In the genomic region with DNA sequence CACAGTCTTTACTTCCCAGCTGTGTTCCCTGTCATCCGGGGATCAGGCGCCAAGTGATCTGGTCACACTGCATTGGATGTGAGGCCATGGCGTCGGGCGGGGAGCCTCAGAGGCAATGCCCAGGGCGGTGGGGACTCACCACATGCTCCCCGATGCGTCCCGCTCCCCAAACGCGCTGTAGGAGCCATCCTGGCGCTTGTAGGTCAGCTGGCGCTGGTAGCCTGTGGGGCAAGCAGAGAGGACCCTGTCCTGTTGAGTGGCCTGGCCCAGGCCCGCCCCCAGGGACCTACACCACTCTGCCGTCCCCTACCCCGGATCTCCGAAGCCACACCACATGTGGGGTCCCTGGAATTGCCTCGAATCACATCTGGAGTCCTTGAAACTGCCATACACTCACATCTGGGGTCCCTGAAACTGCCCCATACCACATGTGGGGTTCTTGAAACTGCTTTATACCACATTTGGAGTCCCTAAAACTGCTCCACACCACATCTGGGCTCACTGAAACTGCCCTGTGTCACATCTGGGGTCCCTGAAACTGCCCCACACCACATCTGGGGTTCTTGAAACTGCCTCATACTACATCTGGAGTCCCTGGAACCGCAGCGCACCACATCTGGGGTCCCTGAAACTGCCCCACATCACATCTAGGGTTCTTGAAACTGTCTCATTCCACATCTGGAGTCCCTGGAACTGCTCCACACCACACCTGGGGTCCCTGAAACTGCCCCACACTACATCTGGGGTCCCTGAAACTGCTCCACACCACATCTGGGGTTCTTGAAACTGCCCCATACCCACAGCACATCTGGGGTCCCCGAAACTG, we compare ENCODE assay signal across 1 cellular context.
A peak's percentile ranks its signal among the peaks of the same experiment; 100 is the strongest.
TF ChIP-seq lines count a peak whose summit lies in the region.

No MANE protein-coding gene starts in this region.

TF ChIP-seq in K562, 482 proteins besides CTCF, POLR2A, EP300 and RAD21:
- TF ChIP-seq SRF (CRISPR knock-in tag; IDR thresholded peaks at IDR 0.05) (no peak), MAFG (tag; conservative IDR thresholded peaks at IDR 0.05) (no peak), TRIM28 (IDR thresholded peaks at IDR 0.05) (no peak), KLF16 (IDR thresholded peaks at IDR 0.05) (no peak), KAT2B (IDR thresholded peaks at IDR 0.05; ENCODE audit: low read depth, low read length) (no peak), ZNF830 (CRISPR knock-in tag; IDR thresholded peaks at IDR 0.05) (no peak), MTA3 (IDR thresholded peaks at IDR 0.05; ENCODE audit: borderline replicate concordance) (0 out of 2 replicates have a peak, but pooled peaks have one; percentile 22), ERF (CRISPR knock-in tag; IDR thresholded peaks at IDR 0.05) (no peak), NCOA6 (IDR thresholded peaks at IDR 0.05) (no peak), FOXM1 (IDR thresholded peaks at IDR 0.05; ENCODE audit: low read depth) (0 out of 2 replicates have a peak, but pooled peaks have one; percentile 33), FOXM1 (CRISPR knock-in tag; IDR thresholded peaks at IDR 0.05; ENCODE audit: low read depth) (no peak), ADNP (tag; IDR thresholded peaks at IDR 0.05) (0 out of 2 replicates have a peak, but pooled peaks have one; percentile 28), RBM25 (IDR thresholded peaks at IDR 0.05; ENCODE audit: low read depth, low read length, severe bottlenecking) (peak; percentile 89), FIP1L1 (IDR thresholded peaks at IDR 0.05; ENCODE audit: low read depth, low read length, poor library complexity, severe bottlenecking) (no peak), MIER1 (IDR thresholded peaks at IDR 0.05; ENCODE audit: low read depth) (peak; percentile 100), EGR1 (conservative IDR thresholded peaks at IDR 0.05) (peak; percentile 50; the same call in 1 of the 2 replicates), TRIM24 (IDR thresholded peaks at IDR 0.05) (peak; percentile 19 to 27; a peak in 1 of 4 replicates), ZNF707 (CRISPR knock-in tag; conservative IDR thresholded peaks at IDR 0.05) (no peak), NR2C2 (CRISPR knock-in tag; IDR thresholded peaks at IDR 0.05) (no peak), NR2C2 (tag; IDR thresholded peaks at IDR 0.05) (no peak), ZNF121 (CRISPR knock-in tag; conservative IDR thresholded peaks at IDR 0.05) (peak; percentile 19), KDM1A (IDR thresholded peaks at IDR 0.05) (peak; percentile 7 to 46; a peak in 2 of 4 replicates), PTBP1 (IDR thresholded peaks at IDR 0.05; ENCODE audit: low read depth, low read length) (peak; percentile 100), ZSCAN29 (IDR thresholded peaks at IDR 0.05) (peak; percentile 93), DACH1 (IDR thresholded peaks at IDR 0.05; ENCODE audit: partially characterized antibody) (peak; percentile 24), ZNF717 (CRISPR knock-in tag; IDR thresholded peaks at IDR 0.05) (no peak), PHF21A (IDR thresholded peaks at IDR 0.05; ENCODE audit: borderline replicate concordance, low read depth) (peak; percentile 98), HEY1 (CRISPR knock-in tag; IDR thresholded peaks at IDR 0.05; ENCODE audit: borderline replicate concordance) (no peak), BCOR (IDR thresholded peaks at IDR 0.05) (peak; percentile 60; the same call in 1 of the 2 replicates), NFYB (IDR thresholded peaks at IDR 0.05; ENCODE audit: extremely low read depth, insufficient read length) (no peak), SMARCA5 (IDR thresholded peaks at IDR 0.05) (peak; percentile 100), ZNF551 (CRISPR knock-in tag; IDR thresholded peaks at IDR 0.05) (no peak)
- TF ChIP-seq, protein P1, sequence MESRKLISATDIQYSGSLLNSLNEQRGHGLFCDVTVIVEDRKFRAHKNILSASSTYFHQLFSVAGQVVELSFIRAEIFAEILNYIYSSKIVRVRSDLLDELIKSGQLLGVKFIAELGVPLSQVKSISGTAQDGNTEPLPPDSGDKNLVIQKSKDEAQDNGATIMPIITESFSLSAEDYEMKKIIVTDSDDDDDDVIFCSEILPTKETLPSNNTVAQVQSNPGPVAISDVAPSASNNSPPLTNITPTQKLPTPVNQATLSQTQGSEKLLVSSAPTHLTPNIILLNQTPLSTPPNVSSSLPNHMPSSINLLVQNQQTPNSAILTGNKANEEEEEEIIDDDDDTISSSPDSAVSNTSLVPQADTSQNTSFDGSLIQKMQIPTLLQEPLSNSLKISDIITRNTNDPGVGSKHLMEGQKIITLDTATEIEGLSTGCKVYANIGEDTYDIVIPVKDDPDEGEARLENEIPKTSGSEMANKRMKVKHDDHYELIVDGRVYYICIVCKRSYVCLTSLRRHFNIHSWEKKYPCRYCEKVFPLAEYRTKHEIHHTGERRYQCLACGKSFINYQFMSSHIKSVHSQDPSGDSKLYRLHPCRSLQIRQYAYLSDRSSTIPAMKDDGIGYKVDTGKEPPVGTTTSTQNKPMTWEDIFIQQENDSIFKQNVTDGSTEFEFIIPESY (CRISPR knock-in tag; IDR thresholded peaks at IDR 0.05): peak; percentile 82
- TF ChIP-seq, protein P2, sequence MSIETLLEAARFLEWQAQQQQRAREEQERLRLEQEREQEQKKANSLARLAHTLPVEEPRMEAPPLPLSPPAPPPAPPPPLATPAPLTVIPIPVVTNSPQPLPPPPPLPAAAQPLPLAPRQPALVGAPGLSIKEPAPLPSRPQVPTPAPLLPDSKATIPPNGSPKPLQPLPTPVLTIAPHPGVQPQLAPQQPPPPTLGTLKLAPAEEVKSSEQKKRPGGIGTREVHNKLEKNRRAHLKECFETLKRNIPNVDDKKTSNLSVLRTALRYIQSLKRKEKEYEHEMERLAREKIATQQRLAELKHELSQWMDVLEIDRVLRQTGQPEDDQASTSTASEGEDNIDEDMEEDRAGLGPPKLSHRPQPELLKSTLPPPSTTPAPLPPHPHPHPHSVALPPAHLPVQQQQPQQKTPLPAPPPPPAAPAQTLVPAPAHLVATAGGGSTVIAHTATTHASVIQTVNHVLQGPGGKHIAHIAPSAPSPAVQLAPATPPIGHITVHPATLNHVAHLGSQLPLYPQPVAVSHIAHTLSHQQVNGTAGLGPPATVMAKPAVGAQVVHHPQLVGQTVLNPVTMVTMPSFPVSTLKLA (conservative IDR thresholded peaks at IDR 0.05): no peak
- TF ChIP-seq, protein P3, sequence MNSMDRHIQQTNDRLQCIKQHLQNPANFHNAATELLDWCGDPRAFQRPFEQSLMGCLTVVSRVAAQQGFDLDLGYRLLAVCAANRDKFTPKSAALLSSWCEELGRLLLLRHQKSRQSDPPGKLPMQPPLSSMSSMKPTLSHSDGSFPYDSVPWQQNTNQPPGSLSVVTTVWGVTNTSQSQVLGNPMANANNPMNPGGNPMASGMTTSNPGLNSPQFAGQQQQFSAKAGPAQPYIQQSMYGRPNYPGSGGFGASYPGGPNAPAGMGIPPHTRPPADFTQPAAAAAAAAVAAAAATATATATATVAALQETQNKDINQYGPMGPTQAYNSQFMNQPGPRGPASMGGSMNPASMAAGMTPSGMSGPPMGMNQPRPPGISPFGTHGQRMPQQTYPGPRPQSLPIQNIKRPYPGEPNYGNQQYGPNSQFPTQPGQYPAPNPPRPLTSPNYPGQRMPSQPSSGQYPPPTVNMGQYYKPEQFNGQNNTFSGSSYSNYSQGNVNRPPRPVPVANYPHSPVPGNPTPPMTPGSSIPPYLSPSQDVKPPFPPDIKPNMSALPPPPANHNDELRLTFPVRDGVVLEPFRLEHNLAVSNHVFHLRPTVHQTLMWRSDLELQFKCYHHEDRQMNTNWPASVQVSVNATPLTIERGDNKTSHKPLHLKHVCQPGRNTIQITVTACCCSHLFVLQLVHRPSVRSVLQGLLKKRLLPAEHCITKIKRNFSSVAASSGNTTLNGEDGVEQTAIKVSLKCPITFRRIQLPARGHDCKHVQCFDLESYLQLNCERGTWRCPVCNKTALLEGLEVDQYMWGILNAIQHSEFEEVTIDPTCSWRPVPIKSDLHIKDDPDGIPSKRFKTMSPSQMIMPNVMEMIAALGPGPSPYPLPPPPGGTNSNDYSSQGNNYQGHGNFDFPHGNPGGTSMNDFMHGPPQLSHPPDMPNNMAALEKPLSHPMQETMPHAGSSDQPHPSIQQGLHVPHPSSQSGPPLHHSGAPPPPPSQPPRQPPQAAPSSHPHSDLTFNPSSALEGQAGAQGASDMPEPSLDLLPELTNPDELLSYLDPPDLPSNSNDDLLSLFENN (IDR thresholded peaks at IDR 0.05; ENCODE audit: low read depth in 2 of 2, low read length in 2 of 2): 0 out of 4 replicates have a peak, but pooled peaks of 1 of the 2 experiments have one; percentile 6
- TF ChIP-seq, protein P4, sequence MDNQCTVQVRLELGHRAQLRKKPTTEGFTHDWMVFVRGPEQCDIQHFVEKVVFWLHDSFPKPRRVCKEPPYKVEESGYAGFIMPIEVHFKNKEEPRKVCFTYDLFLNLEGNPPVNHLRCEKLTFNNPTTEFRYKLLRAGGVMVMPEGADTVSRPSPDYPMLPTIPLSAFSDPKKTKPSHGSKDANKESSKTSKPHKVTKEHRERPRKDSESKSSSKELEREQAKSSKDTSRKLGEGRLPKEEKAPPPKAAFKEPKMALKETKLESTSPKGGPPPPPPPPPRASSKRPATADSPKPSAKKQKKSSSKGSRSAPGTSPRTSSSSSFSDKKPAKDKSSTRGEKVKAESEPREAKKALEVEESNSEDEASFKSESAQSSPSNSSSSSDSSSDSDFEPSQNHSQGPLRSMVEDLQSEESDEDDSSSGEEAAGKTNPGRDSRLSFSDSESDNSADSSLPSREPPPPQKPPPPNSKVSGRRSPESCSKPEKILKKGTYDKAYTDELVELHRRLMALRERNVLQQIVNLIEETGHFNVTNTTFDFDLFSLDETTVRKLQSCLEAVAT (IDR thresholded peaks at IDR 0.05): peak in 1 of 2 experiments; percentile 97; a peak in 2 of 4 replicates
- TF ChIP-seq, protein P5, sequence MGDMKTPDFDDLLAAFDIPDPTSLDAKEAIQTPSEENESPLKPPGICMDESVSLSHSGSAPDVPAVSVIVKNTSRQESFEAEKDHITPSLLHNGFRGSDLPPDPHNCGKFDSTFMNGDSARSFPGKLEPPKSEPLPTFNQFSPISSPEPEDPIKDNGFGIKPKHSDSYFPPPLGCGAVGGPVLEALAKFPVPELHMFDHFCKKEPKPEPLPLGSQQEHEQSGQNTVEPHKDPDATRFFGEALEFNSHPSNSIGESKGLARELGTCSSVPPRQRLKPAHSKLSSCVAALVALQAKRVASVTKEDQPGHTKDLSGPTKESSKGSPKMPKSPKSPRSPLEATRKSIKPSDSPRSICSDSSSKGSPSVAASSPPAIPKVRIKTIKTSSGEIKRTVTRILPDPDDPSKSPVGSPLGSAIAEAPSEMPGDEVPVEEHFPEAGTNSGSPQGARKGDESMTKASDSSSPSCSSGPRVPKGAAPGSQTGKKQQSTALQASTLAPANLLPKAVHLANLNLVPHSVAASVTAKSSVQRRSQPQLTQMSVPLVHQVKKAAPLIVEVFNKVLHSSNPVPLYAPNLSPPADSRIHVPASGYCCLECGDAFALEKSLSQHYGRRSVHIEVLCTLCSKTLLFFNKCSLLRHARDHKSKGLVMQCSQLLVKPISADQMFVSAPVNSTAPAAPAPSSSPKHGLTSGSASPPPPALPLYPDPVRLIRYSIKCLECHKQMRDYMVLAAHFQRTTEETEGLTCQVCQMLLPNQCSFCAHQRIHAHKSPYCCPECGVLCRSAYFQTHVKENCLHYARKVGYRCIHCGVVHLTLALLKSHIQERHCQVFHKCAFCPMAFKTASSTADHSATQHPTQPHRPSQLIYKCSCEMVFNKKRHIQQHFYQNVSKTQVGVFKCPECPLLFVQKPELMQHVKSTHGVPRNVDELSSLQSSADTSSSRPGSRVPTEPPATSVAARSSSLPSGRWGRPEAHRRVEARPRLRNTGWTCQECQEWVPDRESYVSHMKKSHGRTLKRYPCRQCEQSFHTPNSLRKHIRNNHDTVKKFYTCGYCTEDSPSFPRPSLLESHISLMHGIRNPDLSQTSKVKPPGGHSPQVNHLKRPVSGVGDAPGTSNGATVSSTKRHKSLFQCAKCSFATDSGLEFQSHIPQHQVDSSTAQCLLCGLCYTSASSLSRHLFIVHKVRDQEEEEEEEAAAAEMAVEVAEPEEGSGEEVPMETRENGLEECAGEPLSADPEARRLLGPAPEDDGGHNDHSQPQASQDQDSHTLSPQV (IDR thresholded peaks at IDR 0.05): no peak
- TF ChIP-seq, protein P6, sequence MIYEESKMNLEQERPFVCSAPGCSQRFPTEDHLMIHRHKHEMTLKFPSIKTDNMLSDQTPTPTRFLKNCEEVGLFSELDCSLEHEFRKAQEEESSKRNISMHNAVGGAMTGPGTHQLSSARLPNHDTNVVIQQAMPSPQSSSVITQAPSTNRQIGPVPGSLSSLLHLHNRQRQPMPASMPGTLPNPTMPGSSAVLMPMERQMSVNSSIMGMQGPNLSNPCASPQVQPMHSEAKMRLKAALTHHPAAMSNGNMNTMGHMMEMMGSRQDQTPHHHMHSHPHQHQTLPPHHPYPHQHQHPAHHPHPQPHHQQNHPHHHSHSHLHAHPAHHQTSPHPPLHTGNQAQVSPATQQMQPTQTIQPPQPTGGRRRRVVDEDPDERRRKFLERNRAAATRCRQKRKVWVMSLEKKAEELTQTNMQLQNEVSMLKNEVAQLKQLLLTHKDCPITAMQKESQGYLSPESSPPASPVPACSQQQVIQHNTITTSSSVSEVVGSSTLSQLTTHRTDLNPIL (CRISPR knock-in tag; IDR thresholded peaks at IDR 0.05): no peak
TF ChIP-seq in K562: peak in this region for 18.
